Comparison of ENCODE assay signal across 1 cellular context in the genomic region with DNA sequence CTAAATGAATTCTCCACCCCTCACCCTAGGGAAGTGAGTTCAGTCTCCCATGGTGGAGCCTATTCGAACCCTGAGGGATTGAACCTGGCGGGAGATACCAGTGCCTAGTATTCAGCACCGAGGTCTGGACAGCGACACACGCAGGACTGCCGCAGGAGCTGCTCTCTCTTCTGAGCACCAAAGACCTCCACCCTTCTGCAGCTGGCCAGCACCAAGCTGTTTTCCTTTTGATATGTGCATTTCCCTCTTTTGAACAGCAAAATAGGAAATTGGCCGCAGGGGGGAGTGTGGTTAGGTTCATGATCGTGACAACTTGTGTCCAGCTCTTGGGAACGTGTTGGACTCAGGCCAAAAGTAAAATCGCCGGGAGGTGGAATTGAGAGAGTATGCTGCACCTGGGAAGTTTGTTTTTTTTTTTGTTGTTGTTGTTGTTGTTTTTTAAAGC.
TF ChIP-seq lines count a peak whose summit lies in the region.

No MANE protein-coding gene starts in this region.

TF ChIP-seq in SK-N-SH treated with all-trans-retinoic acid at 6 μM for 48 hours, 23 proteins besides CTCF, POLR2A, EP300 and RAD21 (continued from another document):
- TF ChIP-seq, protein P1, sequence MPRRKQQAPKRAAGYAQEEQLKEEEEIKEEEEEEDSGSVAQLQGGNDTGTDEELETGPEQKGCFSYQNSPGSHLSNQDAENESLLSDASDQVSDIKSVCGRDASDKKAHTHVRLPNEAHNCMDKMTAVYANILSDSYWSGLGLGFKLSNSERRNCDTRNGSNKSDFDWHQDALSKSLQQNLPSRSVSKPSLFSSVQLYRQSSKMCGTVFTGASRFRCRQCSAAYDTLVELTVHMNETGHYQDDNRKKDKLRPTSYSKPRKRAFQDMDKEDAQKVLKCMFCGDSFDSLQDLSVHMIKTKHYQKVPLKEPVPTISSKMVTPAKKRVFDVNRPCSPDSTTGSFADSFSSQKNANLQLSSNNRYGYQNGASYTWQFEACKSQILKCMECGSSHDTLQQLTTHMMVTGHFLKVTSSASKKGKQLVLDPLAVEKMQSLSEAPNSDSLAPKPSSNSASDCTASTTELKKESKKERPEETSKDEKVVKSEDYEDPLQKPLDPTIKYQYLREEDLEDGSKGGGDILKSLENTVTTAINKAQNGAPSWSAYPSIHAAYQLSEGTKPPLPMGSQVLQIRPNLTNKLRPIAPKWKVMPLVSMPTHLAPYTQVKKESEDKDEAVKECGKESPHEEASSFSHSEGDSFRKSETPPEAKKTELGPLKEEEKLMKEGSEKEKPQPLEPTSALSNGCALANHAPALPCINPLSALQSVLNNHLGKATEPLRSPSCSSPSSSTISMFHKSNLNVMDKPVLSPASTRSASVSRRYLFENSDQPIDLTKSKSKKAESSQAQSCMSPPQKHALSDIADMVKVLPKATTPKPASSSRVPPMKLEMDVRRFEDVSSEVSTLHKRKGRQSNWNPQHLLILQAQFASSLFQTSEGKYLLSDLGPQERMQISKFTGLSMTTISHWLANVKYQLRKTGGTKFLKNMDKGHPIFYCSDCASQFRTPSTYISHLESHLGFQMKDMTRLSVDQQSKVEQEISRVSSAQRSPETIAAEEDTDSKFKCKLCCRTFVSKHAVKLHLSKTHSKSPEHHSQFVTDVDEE (CRISPR knock-in tag; IDR thresholded peaks at IDR 0.05), result peak; percentile 50; the same call in 1 of the 2 replicates
- peak; percentile 44; the same call in 1 of the 2 replicates for TF ChIP-seq OSR1 (CRISPR knock-in tag; IDR thresholded peaks at IDR 0.05)
